Comparison of ENCODE assay signal across 16 cellular contexts in the genomic region with DNA sequence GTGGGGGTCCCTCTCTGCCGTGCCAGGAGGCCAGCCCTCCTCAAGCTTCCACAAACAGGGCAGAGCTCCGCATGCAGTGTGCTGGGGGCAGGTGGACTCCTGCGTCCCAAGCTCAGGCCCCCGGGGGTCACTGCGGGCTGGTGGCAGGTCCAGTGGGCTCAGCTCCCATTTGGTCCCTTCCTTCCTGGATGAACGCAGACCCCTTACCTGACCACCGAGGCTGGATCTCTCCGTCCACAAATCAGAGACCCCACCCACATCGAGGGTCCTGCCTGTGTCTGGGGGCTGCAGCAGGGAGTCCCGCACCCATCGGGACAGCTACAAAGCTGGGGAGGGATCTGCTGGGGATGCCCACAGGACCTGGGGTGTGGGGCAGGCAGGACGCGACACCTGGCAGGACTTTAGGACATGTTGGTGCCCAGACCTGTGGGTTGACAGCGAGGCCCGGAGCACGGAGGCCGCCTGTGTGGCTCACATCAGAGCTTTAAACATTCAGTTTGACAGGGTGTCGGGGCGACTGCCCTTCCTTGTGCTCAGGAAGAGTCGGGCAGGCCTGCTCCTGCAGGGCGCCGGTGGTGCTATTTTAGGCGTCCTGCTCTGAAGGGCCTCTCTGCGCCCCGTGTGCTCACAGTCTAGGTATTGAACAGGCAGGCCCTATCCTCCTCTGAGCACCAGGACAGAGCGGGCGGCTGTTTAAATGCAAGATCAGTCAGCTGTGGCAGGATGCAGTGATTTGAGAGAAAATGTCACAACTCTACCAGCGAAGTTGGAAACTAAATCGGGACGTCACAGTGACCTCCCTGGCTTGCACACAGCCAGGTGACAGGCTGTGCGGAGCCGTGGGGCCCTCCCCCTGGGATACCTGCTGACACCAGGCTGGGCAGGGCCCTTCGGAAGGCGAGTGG. TPM values are rescaled to one million over a fixed set of nuclear protein-coding genes. Genes with fewer than 3 reads are reported as not detected.
A peak's percentile ranks its signal among the peaks of the same experiment; 100 is the strongest.
DNase-seq lines count a peak whose midpoint lies in the region; ATAC-seq and TF ChIP-seq lines count a peak whose summit lies in the region.
"Had no signal": no experiment of that assay in that cellular context is flagged by ENCODE, and none has a peak within 500 bp of the region (broad histone marks: within the 10 kb centered on the region; RNA-seq: fewer than 3 reads in every experiment).

No MANE protein-coding gene starts in this region.

- intact Hi-C loops in left ventricle myocardium superior (cut with micrococcal nuclease) (no loop called here), left cardiac atrium (cut with DNase I) (no loop called here)

- peaks cover 0 to 17% of the 10 kb centered on the region in 2 donors for H3K27me3 Mint-ChIP-seq in effector memory CD8-positive, alpha-beta T cell

- no peaks in the 10 kb centered on the region for H3K9me3 ChIP-seq in osteoblast (ENCODE audit: low read depth, low read length)

- TF ChIP-seq CTCF in osteoblast (IDR thresholded peaks at IDR 0.05; ENCODE audit: extremely low read depth, low read depth, low read length), result no peak

- no peaks in the 10 kb centered on the region for H3K36me3 ChIP-seq in osteoblast (ENCODE audit: insufficient read depth, low read length)

- H3K27ac ChIP-seq in osteoblast (ENCODE audit: low read depth, low read length), result no peak overlapping the region
- H3K27ac ChIP-seq: GM23248, PC-9 had no signal

- H3K4me1 Mint-ChIP-seq in effector memory CD8-positive, alpha-beta T cell (ENCODE audit: low read depth in 2 of 2), result peaks cover 12 to 15% of the 10 kb centered on the region in 2 donors

- no peak overlapping the region for H2AFZ ChIP-seq in osteoblast (ENCODE audit: low read length)
- H2AFZ ChIP-seq: GM23248, PC-9 had no signal

- H3K27ac Mint-ChIP-seq in effector memory CD8-positive, alpha-beta T cell, result no peak overlapping the region
- H3K27ac Mint-ChIP-seq: CD4-positive, alpha-beta memory T cell had no signal

- ATAC-seq in left ventricle myocardium superior (peak; percentile 55), left cardiac atrium (no peak), HG03469 (IDR thresholded peaks at IDR 0.05; ENCODE audit: unreplicated experiment) (no peak)
- ATAC-seq in effector memory CD8-positive, alpha-beta T cell (replicated peaks), result no peak

- H4K20me1 ChIP-seq in osteoblast (ENCODE audit: insufficient read depth, low read length), result no peaks in the 10 kb centered on the region

- H3K4me1 ChIP-seq in osteoblast (ENCODE audit: insufficient read depth, low read length), result peaks cover 6% of the 10 kb centered on the region

- H3K36me3 Mint-ChIP-seq in effector memory CD8-positive, alpha-beta T cell (ENCODE audit: insufficient read depth), result no peaks in the 10 kb centered on the region

- H3K4me2 ChIP-seq in osteoblast (ENCODE audit: insufficient read depth, low read length), result no peak overlapping the region
- H3K4me2 ChIP-seq: PC-9 had no signal

- no peaks in the 10 kb centered on the region for H3K9me3 Mint-ChIP-seq in effector memory CD8-positive, alpha-beta T cell
- H3K9me3 Mint-ChIP-seq: CD4-positive, alpha-beta memory T cell had no signal

- no peaks in the 10 kb centered on the region for H3K79me2 ChIP-seq in osteoblast (ENCODE audit: insufficient read depth, low read length)

- H3K4me3 Mint-ChIP-seq in effector memory CD8-positive, alpha-beta T cell, result no peak overlapping the region
- H3K4me3 Mint-ChIP-seq: CD4-positive, alpha-beta memory T cell had no signal

- H3K27me3 ChIP-seq in osteoblast (ENCODE audit: insufficient read depth, low read length), result peaks cover 15% of the 10 kb centered on the region

- no peak for DNase-seq in left ventricle myocardium superior
- no peak for DNase-seq in left cardiac atrium
- peak; percentile 46 for DNase-seq in islet precursor cell
- peak; percentile 43 for DNase-seq in osteoblast (ENCODE audit: insufficient read length, low spot score, missing footprints)
- no peak for DNase-seq in NCI-H2107 (lab: John Stamatoyannopoulos, UW)
- no peak for DNase-seq in effector memory CD8-positive, alpha-beta T cell
- DNase-seq: AML-193; CD4-positive, alpha-beta memory T cell; KG1; NCI-H1092; NCI-H446; NCI-H748 treated with DMSO at 0.1 percent for 48 hours; PC-9 had no signal

- H3K4me3 ChIP-seq in osteoblast (ENCODE audit: insufficient read depth, low read length), result no peak overlapping the region
- H3K4me3 ChIP-seq: GM23248, PC-9 had no signal

RNA-seq across cellular contexts. Expression of a gene that starts 15.9 kb away (rescaled TPM):
- total RNA-seq in left ventricle myocardium superior, result 1.5 TPM
- 1 to 10 TPM; 1.2 to 1.7 TPM for total RNA-seq in left cardiac atrium
- total RNA-seq in osteoblast, result under 0.01 and 0.29 TPM in 2 replicates
- total RNA-seq: CD4-positive, alpha-beta memory T cell; M059J; PC-9 had no signal

Comparison
In these comparisons a context has a peak if more than half of its experiments do, and no peak if none do; other contexts are left out.
1. DNase-seq: peak in islet precursor cell (single experiment) and osteoblast (single experiment); none in left ventricle myocardium superior (single experiment), left cardiac atrium (single experiment), NCI-H2107 (single experiment) and effector memory CD8-positive, alpha-beta T cell (0 of 3).